Comparison of ENCODE assay signal across 20 cellular contexts in the genomic region with DNA sequence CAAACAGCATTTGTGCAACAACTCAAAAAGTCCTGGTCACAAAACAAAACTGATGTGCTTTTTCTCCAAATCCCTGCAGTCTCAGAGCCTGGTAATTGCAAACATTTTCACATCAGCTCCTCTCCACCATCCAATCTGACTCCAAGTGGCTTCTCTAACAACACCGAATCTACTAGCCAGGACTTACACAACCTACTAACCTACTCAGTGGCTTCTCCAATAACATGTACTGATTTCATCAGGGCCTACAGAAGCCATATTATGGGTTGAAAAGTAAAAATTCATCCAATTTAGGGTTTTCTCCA.
DNase-seq lines count a peak whose midpoint lies in the region; ATAC-seq and TF ChIP-seq lines count a peak whose summit lies in the region.
"Had no signal": no experiment of that assay in that cellular context is flagged by ENCODE, and none has a peak within 500 bp of the region (broad histone marks: within the 10 kb centered on the region; RNA-seq: fewer than 3 reads in every experiment).

No MANE protein-coding gene starts in this region.

- H4K8ac ChIP-seq in mesenchymal stem cell (ENCODE audit: low read length) = no peak overlapping the region

- H3K79me1 ChIP-seq in mesenchymal stem cell (replicated peaks; ENCODE audit: low read length, poor library complexity, severe bottlenecking) = no peaks in the 10 kb centered on the region

- no peak overlapping the region for H3K4ac ChIP-seq in mesenchymal stem cell (ENCODE audit: low read depth in 1 of 2, low read length in 2 of 2)

- H3K23ac ChIP-seq in mesenchymal stem cell (ENCODE audit: low read length in 2 of 2) = no peak overlapping the region

- H3K36me3 ChIP-seq in brain microvascular endothelial cell (replicated peaks) (no peaks in the 10 kb centered on the region), mesenchymal stem cell (ENCODE audit: control insufficient read depth in 1 of 2, insufficient read depth in 2 of 2, low read depth in 1 of 2, low read length in 2 of 2) (peaks cover 0 to 7% of the 10 kb centered on the region in 2 experiments), skeletal muscle tissue (ENCODE audit: control insufficient read depth in 3 of 3, insufficient read depth in 3 of 3, low read length in 3 of 3) (no peaks in the 10 kb centered on the region)
- H3K36me3 ChIP-seq: breast epithelium had no signal

- no peak overlapping the region for H2AK5ac ChIP-seq in mesenchymal stem cell (ENCODE audit: low read length, severe bottlenecking)

- no peak overlapping the region for H2BK12ac ChIP-seq in mesenchymal stem cell (ENCODE audit: low read length in 2 of 2)

- 94% methylated on average over 1 of the region's 1 CpG for WGBS in mesenchymal stem cell

- ATAC-seq in omental fat pad (ENCODE audit: low FRiP score) (no peak), GM18520 (IDR thresholded peaks at IDR 0.05; ENCODE audit: unreplicated experiment) (no peak)
- ATAC-seq: activated T-helper 17 cell treated with anti-CD3 and anti-CD28 coated beads, Interleukin-2, amount 50 U/mL, for 72 hours; left lobe of liver; stimulated activated naive CD8-positive, alpha-beta T cell treated with anti-CD3 and anti-CD28 coated beads, Interleukin-15, amount 100 ng/mL, for 72 hours had no signal

- H3K4me3 ChIP-seq in AG10803 (ENCODE audit: low read length) (no peak overlapping the region), brain microvascular endothelial cell (ENCODE audit: low read depth, low read length) (no peak overlapping the region), mesenchymal stem cell (ENCODE audit: insufficient read depth in 1 of 2, low read depth in 1 of 2, low read length in 2 of 2) (no peak overlapping the region), skeletal muscle tissue (ENCODE audit: low read length in 3 of 3) (no peak overlapping the region)
- H3K4me3 ChIP-seq: breast epithelium had no signal

- H3K9me3 ChIP-seq in mesenchymal stem cell (ENCODE audit: control insufficient read depth, low read length) = no peaks in the 10 kb centered on the region
- no peaks in the 10 kb centered on the region for H3K9me3 ChIP-seq in skeletal muscle tissue (ENCODE audit: control insufficient read depth in 3 of 3, low read length in 3 of 3)
- H3K9me3 ChIP-seq: breast epithelium had no signal

- DNase-seq in AG10803 (ENCODE audit: low read depth) (peak; percentile 73), brain microvascular endothelial cell (no peak), mesenchymal stem cell (no peak), omental fat pad (ENCODE audit: low spot score) (no peak), HuH-7 (ENCODE audit: low spot score) (no peak), head of caudate nucleus (no peak)
- DNase-seq: activated CD4-positive, alpha-beta T cell treated with anti-CD3 and anti-CD28 coated beads for 48 hours; activated naive CD8-positive, alpha-beta T cell treated with anti-CD3 and anti-CD28 coated beads for 36 hours; CD4-positive, alpha-beta T cell; DMS53; H9; RPMI8226; stimulated activated CD4-positive, alpha-beta T cell treated with anti-CD3 and anti-CD28 coated beads, Interleukin-2, amount 100 ng/mL, for 24 hours; stimulated activated naive CD8-positive, alpha-beta T cell treated with anti-CD3 and anti-CD28 coated beads, Interleukin-15, amount 100 ng/mL, for 72 hours had no signal

- intact Hi-C loops in head of caudate nucleus (cut with DNase I) = loop anchor here (10.0 kb wide), 1 partner anchor 69 kb away; no protein-coding TSS in a partner anchor

- no peak overlapping the region for H3K18ac ChIP-seq in mesenchymal stem cell (ENCODE audit: low read depth in 1 of 2, low read length in 2 of 2)

- in situ Hi-C loops in brain microvascular endothelial cell (cut with HindIII; ENCODE audit: low pct_ligation_motif_present, low sequenced_read_pairs) = no loop called here

- H3K9ac ChIP-seq in mesenchymal stem cell (ENCODE audit: low read length) (peak overlapping the region; percentile 86), skeletal muscle tissue (ENCODE audit: low read depth in 1 of 3, low read length in 3 of 3) (no peak overlapping the region)
- H3K9ac ChIP-seq: parathyroid adenoma had no signal

- H3K4me1 ChIP-seq in mesenchymal stem cell (ENCODE audit: control insufficient read depth, insufficient read depth, low read depth, low read length) (peaks cover 8% of the 10 kb centered on the region), skeletal muscle tissue (ENCODE audit: control insufficient read depth in 3 of 3, insufficient read depth in 3 of 3, low read length in 3 of 3) (peaks cover 0 to 6% (median 0%) of the 10 kb centered on the region in 3 donors)
- H3K4me1 ChIP-seq: breast epithelium, parathyroid adenoma had no signal

- no peak overlapping the region for H4K91ac ChIP-seq in mesenchymal stem cell (ENCODE audit: low read length)

- TF ChIP-seq CTCF in AG10803 (conservative IDR thresholded peaks at IDR 0.05; ENCODE audit: low read length) (no peak), brain microvascular endothelial cell (IDR thresholded peaks at IDR 0.05; ENCODE audit: low read depth, low read length, missing control alignments) (no peak), omental fat pad (IDR thresholded peaks at IDR 0.05) (no peak)

- no peak overlapping the region for H3K14ac ChIP-seq in mesenchymal stem cell (ENCODE audit: low read length in 2 of 2)

- H3K27ac ChIP-seq in brain microvascular endothelial cell (peak overlapping the region; percentile 53), mesenchymal stem cell (ENCODE audit: low read length, poor library complexity, severe bottlenecking) (no peak overlapping the region), skeletal muscle tissue (ENCODE audit: low read depth, low read length) (peak overlapping the region; percentile 21)
- H3K27ac ChIP-seq: parathyroid adenoma had no signal

- H2BK15ac ChIP-seq in mesenchymal stem cell (ENCODE audit: low read depth, poor library complexity, severe bottlenecking) = no peak overlapping the region

- H3K27me3 ChIP-seq in brain microvascular endothelial cell (replicated peaks) (no peaks in the 10 kb centered on the region), mesenchymal stem cell (ENCODE audit: control insufficient read depth in 1 of 2, insufficient read depth in 1 of 2, low read length in 2 of 2) (no peaks in the 10 kb centered on the region), skeletal muscle tissue (ENCODE audit: control insufficient read depth in 3 of 3, insufficient read depth in 3 of 3, low read length in 3 of 3) (no peaks in the 10 kb centered on the region)
- H3K27me3 ChIP-seq: breast epithelium had no signal

- H2AFZ ChIP-seq in mesenchymal stem cell (ENCODE audit: low read depth, low read length) = no peak overlapping the region
- H2AFZ ChIP-seq: parathyroid adenoma had no signal

- no peak overlapping the region for H2BK5ac ChIP-seq in mesenchymal stem cell (ENCODE audit: low read depth, low read length, poor library complexity, severe bottlenecking)

- H2BK120ac ChIP-seq in mesenchymal stem cell (ENCODE audit: low read depth, low read length) = no peak overlapping the region

- H3K4me2 ChIP-seq in mesenchymal stem cell (ENCODE audit: low read length, poor library complexity, severe bottlenecking) = no peak overlapping the region
